Comparison of ENCODE assay signal across 19 cellular contexts in genomic region chr3:97956051-97956450, GRCh38. TPM values are rescaled to one million over a fixed set of nuclear protein-coding genes. Genes with fewer than 3 reads are reported as not detected.
DNase-seq lines count a peak whose midpoint lies in the region; ATAC-seq and TF ChIP-seq lines count a peak whose summit lies in the region.
"Had no signal": no experiment of that assay in that cellular context is flagged by ENCODE, and none has a peak within 500 bp of the region (broad histone marks: within the 10 kb centered on the region; RNA-seq: fewer than 3 reads in every experiment).

No MANE protein-coding gene starts in this region.

- no peak overlapping the region for H2AK5ac ChIP-seq in trophoblast cell (ENCODE audit: low read length)

- H3K23ac ChIP-seq in trophoblast cell (ENCODE audit: low read length), result no peak overlapping the region

- no peak overlapping the region for H3K4me3 ChIP-seq in CD4-positive, CD25-positive, alpha-beta regulatory T cell (ENCODE audit: low read depth, low read length)
- H3K4me3 ChIP-seq in trophoblast cell (ENCODE audit: low read depth, low read length) (no peak overlapping the region), foreskin fibroblast (ENCODE audit: low read depth in 1 of 2, low read length in 2 of 2) (no peak overlapping the region)
- H3K4me3 ChIP-seq: BLaER1 treated with 17β-estradiol and CSF1 and Interleukin-3, amounts not matched to agents 10 nM and 100 nM had no signal

- no peak for TF ChIP-seq CTCF in foreskin fibroblast (IDR thresholded peaks at IDR 0.05; ENCODE audit: low read depth, low read length)

- H3K9ac ChIP-seq in trophoblast cell (ENCODE audit: low read length), result no peak overlapping the region
- H3K9ac ChIP-seq: BLaER1 treated with 17β-estradiol and CSF1 and Interleukin-3, amounts not matched to agents 10 nM and 100 nM had no signal

- no peak overlapping the region for H3K14ac ChIP-seq in trophoblast cell (ENCODE audit: low read length)

- H3K36me3 ChIP-seq in CD4-positive, CD25-positive, alpha-beta regulatory T cell (ENCODE audit: control insufficient read depth, insufficient read depth, low read length), result peaks cover 76% of the 10 kb centered on the region
- peaks cover 0 to 4% of the 10 kb centered on the region in 2 experiments for H3K36me3 ChIP-seq in trophoblast cell (ENCODE audit: control insufficient read depth in 1 of 2, insufficient read depth in 2 of 2, low read length in 2 of 2)

- no peak overlapping the region for H4K12ac ChIP-seq in trophoblast cell (ENCODE audit: low read depth, low read length)

- intact Hi-C loops in activated T-helper 1 cell treated with anti-CD3 and anti-CD28 coated beads, Interleukin-12 subunit alpha, Interleukin-12 subunit beta, Interleukin-2, Interleukin-4 antibody, amounts not matched to agents 30 ng/mL and 10 ng/mL and 1 ng/mL, durations not matched to agents 14 hours and 24 hours and 36 hours (cut with micrococcal nuclease), result no loop called here

- no peak for DNase-seq in CD4-positive, CD25-positive, alpha-beta regulatory T cell
- DNase-seq in HT-29 (ENCODE audit: low spot score) (peak; percentile 59), trophoblast cell (peak; percentile 76 to 91), NCI-H345 (lab: John Stamatoyannopoulos, UW) (no peak), foreskin fibroblast (no peak)
- DNase-seq in activated T-helper 1 cell treated with anti-CD3 and anti-CD28 coated beads, Interleukin-12 subunit alpha, Interleukin-12 subunit beta, Interleukin-2, Interleukin-4 antibody, amounts not matched to agents 30 ng/mL and 10 ng/mL and 1 ng/mL, durations not matched to agents 14 hours and 24 hours and 36 hours (ENCODE audit: low spot score), result no peak
- DNase-seq: 8988T; Caco-2; CD8-positive, alpha-beta memory T cell; DMS79; GDM1; GOT3; H7; HFFc6 had no signal

- no peak overlapping the region for H3K4me3 Mint-ChIP-seq in CD4-positive, CD25-positive, alpha-beta regulatory T cell
- H3K4me3 Mint-ChIP-seq in activated T-helper 1 cell treated with anti-CD3 and anti-CD28 coated beads, Interleukin-12 subunit alpha, Interleukin-12 subunit beta, Interleukin-2, Interleukin-4 antibody, amounts not matched to agents 30 ng/mL and 10 ng/mL and 1 ng/mL, durations not matched to agents 14 hours and 24 hours and 36 hours, result no peak overlapping the region
- H3K4me3 Mint-ChIP-seq: B cell; CD8-positive, alpha-beta memory T cell; HFFc6 had no signal

- H4K91ac ChIP-seq in trophoblast cell (ENCODE audit: low read depth, low read length), result no peak overlapping the region

- ATAC-seq in CD4-positive, CD25-positive, alpha-beta regulatory T cell (ENCODE audit: low read depth in 2 of 2), result no peak
- ATAC-seq in HG02938 (IDR thresholded peaks at IDR 0.05; ENCODE audit: unreplicated experiment), result no peak
- no peak for ATAC-seq in HG03521 (IDR thresholded peaks at IDR 0.05; ENCODE audit: unreplicated experiment)
- ATAC-seq: HCT116 had no signal

- no peaks in the 10 kb centered on the region for H3K9me3 ChIP-seq in CD4-positive, CD25-positive, alpha-beta regulatory T cell (ENCODE audit: control insufficient read depth in 2 of 2, low read length in 2 of 2)
- H3K9me3 ChIP-seq in trophoblast cell (ENCODE audit: insufficient read depth, low read depth, low read length), result no peaks in the 10 kb centered on the region
- H3K9me3 ChIP-seq: BLaER1 treated with 17β-estradiol and CSF1 and Interleukin-3, amounts not matched to agents 10 nM and 100 nM; Caco-2 had no signal

- H3K4ac ChIP-seq in trophoblast cell (ENCODE audit: low read depth, low read length), result no peak overlapping the region

- H3K27me3 Mint-ChIP-seq in CD4-positive, CD25-positive, alpha-beta regulatory T cell, result no peaks in the 10 kb centered on the region
- no peaks in the 10 kb centered on the region for H3K27me3 Mint-ChIP-seq in activated T-helper 1 cell treated with anti-CD3 and anti-CD28 coated beads, Interleukin-12 subunit alpha, Interleukin-12 subunit beta, Interleukin-2, Interleukin-4 antibody, amounts not matched to agents 30 ng/mL and 10 ng/mL and 1 ng/mL, durations not matched to agents 14 hours and 24 hours and 36 hours (ENCODE audit: insufficient read depth)
- H3K27me3 Mint-ChIP-seq: B cell; CD8-positive, alpha-beta memory T cell had no signal

- no CpG with 5 or more reads among the region's 3 CpGs for WGBS in trophoblast cell (ENCODE audit: extremely low coverage, insufficient coverage, insufficient read length)

- H3K9me3 Mint-ChIP-seq in CD4-positive, CD25-positive, alpha-beta regulatory T cell, result no peaks in the 10 kb centered on the region
- H3K9me3 Mint-ChIP-seq in activated T-helper 1 cell treated with anti-CD3 and anti-CD28 coated beads, Interleukin-12 subunit alpha, Interleukin-12 subunit beta, Interleukin-2, Interleukin-4 antibody, amounts not matched to agents 30 ng/mL and 10 ng/mL and 1 ng/mL, durations not matched to agents 14 hours and 24 hours and 36 hours, result no peaks in the 10 kb centered on the region
- H3K9me3 Mint-ChIP-seq: CD8-positive, alpha-beta memory T cell; HFFc6 had no signal

- H2BK120ac ChIP-seq in trophoblast cell (ENCODE audit: insufficient read depth, low read length, poor library complexity), result no peak overlapping the region

- H3K79me2 ChIP-seq in trophoblast cell (ENCODE audit: control insufficient read depth, insufficient read depth, low read length, poor library complexity), result no peaks in the 10 kb centered on the region

- no peak overlapping the region for H4K8ac ChIP-seq in trophoblast cell (ENCODE audit: low read depth, low read length)

- no peaks in the 10 kb centered on the region for H3K4me1 ChIP-seq in CD4-positive, CD25-positive, alpha-beta regulatory T cell (ENCODE audit: control insufficient read depth, insufficient read depth, low read length, poor library complexity, severe bottlenecking)
- peaks cover 2 to 3% of the 10 kb centered on the region in 2 experiments for H3K4me1 ChIP-seq in trophoblast cell (ENCODE audit: control insufficient read depth in 1 of 2, insufficient read depth in 2 of 2, low read length in 2 of 2)
- H3K4me1 ChIP-seq: Caco-2 had no signal

- H2BK12ac ChIP-seq in trophoblast cell (ENCODE audit: low read length), result no peak overlapping the region

- no peak overlapping the region for H2AFZ ChIP-seq in trophoblast cell (ENCODE audit: insufficient read depth, low read length, poor library complexity)

- no peak overlapping the region for H3K18ac ChIP-seq in trophoblast cell (ENCODE audit: low read length)

- peaks cover 0 to 23% (median 6%) of the 10 kb centered on the region in 4 donors for H3K4me1 Mint-ChIP-seq in CD4-positive, CD25-positive, alpha-beta regulatory T cell
- peaks cover 36% of the 10 kb centered on the region for H3K4me1 Mint-ChIP-seq in activated T-helper 1 cell treated with anti-CD3 and anti-CD28 coated beads, Interleukin-12 subunit alpha, Interleukin-12 subunit beta, Interleukin-2, Interleukin-4 antibody, amounts not matched to agents 30 ng/mL and 10 ng/mL and 1 ng/mL, durations not matched to agents 14 hours and 24 hours and 36 hours (ENCODE audit: low read depth)

- no peak overlapping the region for H3K27ac ChIP-seq in CD4-positive, CD25-positive, alpha-beta regulatory T cell (ENCODE audit: insufficient read depth, low read length, poor library complexity, severe bottlenecking)
- no peak overlapping the region for H3K27ac ChIP-seq in trophoblast cell (ENCODE audit: low read depth, low read length)
- H3K27ac ChIP-seq: BLaER1 treated with 17β-estradiol and CSF1 and Interleukin-3, amounts not matched to agents 10 nM and 100 nM had no signal

- H3K36me3 Mint-ChIP-seq in CD4-positive, CD25-positive, alpha-beta regulatory T cell, result peaks cover 37% of the 10 kb centered on the region
- H3K36me3 Mint-ChIP-seq in activated T-helper 1 cell treated with anti-CD3 and anti-CD28 coated beads, Interleukin-12 subunit alpha, Interleukin-12 subunit beta, Interleukin-2, Interleukin-4 antibody, amounts not matched to agents 30 ng/mL and 10 ng/mL and 1 ng/mL, durations not matched to agents 14 hours and 24 hours and 36 hours (ENCODE audit: low read depth), result peaks cover 58% of the 10 kb centered on the region

- peak overlapping the region in 2 of 3 donors; percentile 27 to 75 for H3K27ac Mint-ChIP-seq in CD4-positive, CD25-positive, alpha-beta regulatory T cell
- peak overlapping the region; percentile 4 for H3K27ac Mint-ChIP-seq in activated T-helper 1 cell treated with anti-CD3 and anti-CD28 coated beads, Interleukin-12 subunit alpha, Interleukin-12 subunit beta, Interleukin-2, Interleukin-4 antibody, amounts not matched to agents 30 ng/mL and 10 ng/mL and 1 ng/mL, durations not matched to agents 14 hours and 24 hours and 36 hours
- H3K27ac Mint-ChIP-seq: B cell, HFFc6 had no signal

- no peak overlapping the region for H3K4me2 ChIP-seq in trophoblast cell (ENCODE audit: low read length)

- H3K79me1 ChIP-seq in trophoblast cell (ENCODE audit: low read length), result peaks cover 2% of the 10 kb centered on the region

- H3K27me3 ChIP-seq in CD4-positive, CD25-positive, alpha-beta regulatory T cell (ENCODE audit: control insufficient read depth, insufficient read depth, low read length), result no peaks in the 10 kb centered on the region
- no peaks in the 10 kb centered on the region for H3K27me3 ChIP-seq in trophoblast cell (ENCODE audit: insufficient read depth, low read length)
- H3K27me3 ChIP-seq: BLaER1 treated with 17β-estradiol and CSF1 and Interleukin-3, amounts not matched to agents 10 nM and 100 nM had no signal

- H2BK5ac ChIP-seq in trophoblast cell (ENCODE audit: low read depth, low read length, poor library complexity), result no peak overlapping the region

RNA-seq across cellular contexts. Expression of gene RIOX2, which starts 16.2 kb away (rescaled TPM):
- total RNA-seq in CD4-positive, CD25-positive, alpha-beta regulatory T cell, result 21.8 TPM
- polyA plus RNA-seq in CD4-positive, CD25-positive, alpha-beta regulatory T cell, result 10 to 100 TPM; 26.0 to 32.2 (median 29.6) TPM
- total RNA-seq in HT-29 (2014; rRNA removed; shearing (Covaris generic)), result 29.9 and 33.2 TPM in 2 replicates
- total RNA-seq in activated T-helper 1 cell treated with anti-CD3 and anti-CD28 coated beads, Interleukin-12 subunit alpha, Interleukin-12 subunit beta, Interleukin-2, Interleukin-4 antibody, amounts not matched to agents 30 ng/mL and 10 ng/mL and 1 ng/mL, durations not matched to agents 14 hours and 24 hours and 36 hours, result 85.4 and 90.9 TPM in 2 replicates
- 13.4 and 13.9 TPM in 2 replicates for polyA plus RNA-seq in trophoblast cell (2013)

Comparison
In these comparisons a context has a peak if more than half of its experiments do, and no peak if none do; other contexts are left out.
1. DNase-seq: peak in HT-29 (single experiment) and trophoblast cell (2 of 2); none in CD4-positive, CD25-positive, alpha-beta regulatory T cell (0 of 3), activated T-helper 1 cell treated with anti-CD3 and anti-CD28 coated beads, Interleukin-12 subunit alpha, Interleukin-12 subunit beta, Interleukin-2, Interleukin-4 antibody, amounts not matched to agents 30 ng/mL and 10 ng/mL and 1 ng/mL, durations not matched to agents 14 hours and 24 hours and 36 hours (single experiment), NCI-H345 (single experiment) and foreskin fibroblast (0 of 2).